In the genomic region with DNA sequence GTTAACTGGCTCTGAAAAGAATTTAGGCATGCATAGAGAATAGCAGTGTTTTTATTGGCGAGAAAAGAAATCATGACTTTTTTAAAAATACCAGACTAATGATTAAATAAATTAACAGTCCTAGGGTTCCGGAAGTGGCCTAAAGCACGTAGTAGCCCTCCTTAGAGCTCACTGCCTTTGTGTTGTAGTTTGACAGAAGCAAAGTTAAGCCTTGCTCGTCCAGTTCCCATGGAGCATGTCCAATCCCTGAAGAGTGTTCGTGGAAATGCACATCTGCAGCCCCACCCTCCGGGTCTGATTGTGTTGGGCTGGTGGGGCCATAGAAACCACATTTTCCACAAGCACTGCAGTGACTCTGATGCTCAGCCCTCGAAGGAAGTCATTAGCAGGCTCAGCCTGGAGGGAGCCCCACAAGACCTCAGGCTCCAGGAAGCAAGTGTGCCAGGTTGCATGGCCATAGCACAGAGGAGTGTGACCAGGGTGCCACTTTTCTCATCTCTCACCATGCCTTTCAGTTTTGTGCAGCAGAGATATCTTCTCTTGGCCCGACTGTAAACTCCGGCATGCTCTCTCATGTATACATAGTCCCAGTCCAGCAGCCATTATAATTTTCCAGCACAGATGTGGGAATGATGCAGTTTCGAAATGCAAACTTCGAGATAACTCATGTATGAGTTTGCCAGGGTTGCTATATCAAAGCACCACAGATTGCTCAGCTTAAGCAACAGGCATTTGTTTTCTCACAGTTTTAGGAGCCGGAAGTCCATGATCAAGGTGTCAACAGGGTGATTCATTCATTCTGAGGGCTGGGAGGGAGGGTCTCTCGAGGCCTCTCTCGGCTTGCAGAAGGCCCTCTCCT, we compare ENCODE assay signal across 16 cellular contexts.
DNase-seq lines count a peak whose midpoint lies in the region; ATAC-seq, FAIRE-seq and TF ChIP-seq lines count a peak whose summit lies in the region.
"Had no signal": no experiment of that assay in that cellular context is flagged by ENCODE, and none has a peak within 500 bp of the region (broad histone marks: within the 10 kb centered on the region; RNA-seq: fewer than 3 reads in every experiment).

No MANE protein-coding gene starts in this region.

- no peak for FAIRE-seq in frontal cortex (lab: Jason Lieb, UNC)
- FAIRE-seq: pancreas, urothelium cell line had no signal

- H2BK12ac ChIP-seq in neuronal stem cell (ENCODE audit: low read length): no peak overlapping the region

- H3K4me3 Mint-ChIP-seq in stimulated activated naive B cell treated with anti-CD40 and anti-IgM and Interleukin-4, amounts not matched to agents 10 μg/mL and 1 μg/mL and 100 μg/mL, for 72 hours: no peak overlapping the region
- H3K4me3 Mint-ChIP-seq: activated CD8-positive, alpha-beta memory T cell treated with anti-CD3 and anti-CD28 coated beads, Interleukin-2, amount 10 ng/mL, durations not matched to agents 7 days and 5 days; stimulated activated naive CD8-positive, alpha-beta T cell treated with anti-CD3 and anti-CD28 coated beads, Interleukin-15, Interleukin-2, amounts not matched to agents 100 ng/mL and 50 ng/mL, for 24 hours had no signal

- TF ChIP-seq CTCF in BJ (IDR thresholded peaks at IDR 0.05; ENCODE audit: insufficient read depth, low read depth, low read length) (no peak), epithelial cell of esophagus (IDR thresholded peaks at IDR 0.05; ENCODE audit: insufficient read depth, low read depth, low read length, missing control alignments) (no peak)

- no peaks in the 10 kb centered on the region for H3K79me1 ChIP-seq in neuronal stem cell (ENCODE audit: low read depth, low read length)

- H2AK5ac ChIP-seq in neuronal stem cell (ENCODE audit: low read depth, low read length): no peak overlapping the region

- peak overlapping the region; percentile 26 for H2AFZ ChIP-seq in neuronal stem cell (ENCODE audit: low read length)

- peaks cover 0 to 3% of the 10 kb centered on the region in 2 donors for H3K36me3 Mint-ChIP-seq in stimulated activated naive B cell treated with anti-CD40 and anti-IgM and Interleukin-4, amounts not matched to agents 10 μg/mL and 1 μg/mL and 100 μg/mL, for 72 hours
- H3K36me3 Mint-ChIP-seq: activated CD8-positive, alpha-beta memory T cell treated with anti-CD3 and anti-CD28 coated beads, Interleukin-2, amount 10 ng/mL, durations not matched to agents 7 days and 5 days had no signal

- peaks cover 6 to 10% of the 10 kb centered on the region in 2 donors for H3K9me3 Mint-ChIP-seq in stimulated activated naive B cell treated with anti-CD40 and anti-IgM and Interleukin-4, amounts not matched to agents 10 μg/mL and 1 μg/mL and 100 μg/mL, for 72 hours

- no peak overlapping the region for H2BK120ac ChIP-seq in neuronal stem cell (ENCODE audit: low read depth, low read length)

- H4K91ac ChIP-seq in neuronal stem cell (ENCODE audit: low read depth, low read length, poor library complexity): no peak overlapping the region

- no peaks in the 10 kb centered on the region for H3K36me3 ChIP-seq in BJ (ENCODE audit: control insufficient read depth, insufficient read depth, low read length)
- no peaks in the 10 kb centered on the region for H3K36me3 ChIP-seq in neuronal stem cell (replicated peaks in 1 of 2; ENCODE audit: control insufficient read depth in 2 of 2, insufficient read depth in 2 of 2, low read length in 2 of 2)
- H3K36me3 ChIP-seq: pancreas, WERI-Rb-1 had no signal

- H3K18ac ChIP-seq in neuronal stem cell (ENCODE audit: low read length): peak overlapping the region; percentile 27

- no peak overlapping the region for H2BK5ac ChIP-seq in neuronal stem cell (ENCODE audit: low read length)

- H3K4me2 ChIP-seq in neuronal stem cell (ENCODE audit: insufficient read depth, low read length, poor library complexity, severe bottlenecking): no peak overlapping the region

- peaks cover 2 to 13% of the 10 kb centered on the region in 2 donors for H3K9me3 ChIP-seq in neuronal stem cell (replicated peaks in 1 of 2; ENCODE audit: control insufficient read depth in 2 of 2, insufficient read depth in 1 of 2, low read depth in 1 of 2, low read length in 2 of 2)
- H3K9me3 ChIP-seq: pancreas had no signal

- DNase-seq in BJ (ENCODE audit: low read depth) (peak; percentile 77), HuH-7.5 (ENCODE audit: low spot score) (peak; percentile 17), epithelial cell of esophagus (ENCODE audit: low read depth) (peak; percentile 22), neuronal stem cell (ENCODE audit: low spot score) (no peak), frontal cortex (ENCODE audit: low spot score in 2 of 2) (no peak), middle frontal gyrus (ENCODE audit: extremely low spot score, low spot score) (no peak)
- DNase-seq in stimulated activated naive B cell treated with anti-CD40 and anti-IgM and Interleukin-4, amounts not matched to agents 10 μg/mL and 1 μg/mL and 100 μg/mL, for 72 hours: no peak
- DNase-seq: activated CD8-positive, alpha-beta memory T cell treated with anti-CD3 and anti-CD28 coated beads, Interleukin-2, amount 10 ng/mL, durations not matched to agents 7 days and 5 days; activated effector memory CD4-positive, alpha-beta T cell treated with anti-CD3 and anti-CD28 coated beads, Interleukin-2, amount 50 U/mL, for 16 hours; effector memory CD4-positive, alpha-beta T cell; NCI-H2081; pancreas; WERI-Rb-1 had no signal

- ATAC-seq in stimulated activated naive B cell treated with anti-CD40 and anti-IgM and Interleukin-4, amounts not matched to agents 10 μg/mL and 1 μg/mL and 100 μg/mL, for 72 hours (replicated peaks): no peak
- ATAC-seq: activated CD8-positive, alpha-beta memory T cell treated with anti-CD3 and anti-CD28 coated beads, Interleukin-2, amount 10 ng/mL, durations not matched to agents 7 days and 5 days; Panc1 had no signal

- H3K14ac ChIP-seq in neuronal stem cell (ENCODE audit: low read length): no peak overlapping the region

- H3K27ac Mint-ChIP-seq in stimulated activated naive B cell treated with anti-CD40 and anti-IgM and Interleukin-4, amounts not matched to agents 10 μg/mL and 1 μg/mL and 100 μg/mL, for 72 hours: no peak overlapping the region
- H3K27ac Mint-ChIP-seq: activated CD8-positive, alpha-beta memory T cell treated with anti-CD3 and anti-CD28 coated beads, Interleukin-2, amount 10 ng/mL, durations not matched to agents 7 days and 5 days; stimulated activated naive CD8-positive, alpha-beta T cell treated with anti-CD3 and anti-CD28 coated beads, Interleukin-15, Interleukin-2, amounts not matched to agents 100 ng/mL and 50 ng/mL, for 24 hours had no signal

- H3K23ac ChIP-seq in neuronal stem cell (ENCODE audit: low read depth, low read length, poor library complexity): no peak overlapping the region

- H3K27me3 ChIP-seq in BJ (ENCODE audit: control insufficient read depth, insufficient read depth, low read length): no peaks in the 10 kb centered on the region
- no peaks in the 10 kb centered on the region for H3K27me3 ChIP-seq in neuronal stem cell (ENCODE audit: control insufficient read depth in 3 of 3, insufficient read depth in 3 of 3, low read depth in 1 of 3, low read length in 3 of 3)
- H3K27me3 ChIP-seq: pancreas had no signal

- H3K4me1 Mint-ChIP-seq in stimulated activated naive B cell treated with anti-CD40 and anti-IgM and Interleukin-4, amounts not matched to agents 10 μg/mL and 1 μg/mL and 100 μg/mL, for 72 hours: no peaks in the 10 kb centered on the region
- H3K4me1 Mint-ChIP-seq: activated CD8-positive, alpha-beta memory T cell treated with anti-CD3 and anti-CD28 coated beads, Interleukin-2, amount 10 ng/mL, durations not matched to agents 7 days and 5 days had no signal

- WGBS in neuronal stem cell (ENCODE audit: extremely low coverage in 2 of 2, insufficient read length in 2 of 2, insufficient replicate concordance in 1 of 2), 2 donors: no CpG with 5 or more reads among the region's 14 CpGs

- CTCF ChIA-PET in BJ (lab: Yijun Ruan, JAX): interaction anchor here (1.0 kb wide), 1 partner anchor 195 kb away, joined by 3 read pairs; no protein-coding TSS in a partner anchor

- H3K4me3 ChIP-seq in BJ (ENCODE audit: low read depth, low read length) (no peak overlapping the region), epithelial cell of esophagus (ENCODE audit: low read length) (no peak overlapping the region), neuronal stem cell (ENCODE audit: low read length in 2 of 2) (no peak overlapping the region)
- H3K4me3 ChIP-seq: pancreas had no signal

- no peak overlapping the region for H2BK15ac ChIP-seq in neuronal stem cell (ENCODE audit: low read length)

- H3K27ac ChIP-seq in neuronal stem cell (replicated peaks; ENCODE audit: low read length): no peak overlapping the region
- H3K27ac ChIP-seq: pancreas, WERI-Rb-1 had no signal

- H3K9ac ChIP-seq in neuronal stem cell (ENCODE audit: low read depth, low read length, poor library complexity): no peak overlapping the region

- no peaks in the 10 kb centered on the region for H3K4me1 ChIP-seq in neuronal stem cell (ENCODE audit: control insufficient read depth in 2 of 2, insufficient read depth in 1 of 2, low read depth in 1 of 2, low read length in 2 of 2)
- H3K4me1 ChIP-seq: pancreas had no signal

- POLR2A ChIA-PET in BJ (lab: Charles Lee): no interaction called here

- no peak overlapping the region for H4K8ac ChIP-seq in neuronal stem cell (ENCODE audit: low read depth, low read length)

- peaks cover 4 to 25% of the 10 kb centered on the region in 2 donors for H3K27me3 Mint-ChIP-seq in stimulated activated naive B cell treated with anti-CD40 and anti-IgM and Interleukin-4, amounts not matched to agents 10 μg/mL and 1 μg/mL and 100 μg/mL, for 72 hours
- H3K27me3 Mint-ChIP-seq: activated CD8-positive, alpha-beta memory T cell treated with anti-CD3 and anti-CD28 coated beads, Interleukin-2, amount 10 ng/mL, durations not matched to agents 7 days and 5 days had no signal

- H3K4ac ChIP-seq in neuronal stem cell (ENCODE audit: low read length): no peak overlapping the region

Comparison
In these comparisons a context has a peak if more than half of its experiments do, and no peak if none do; other contexts are left out.
1. DNase-seq: peak in BJ (single experiment), HuH-7.5 (single experiment) and epithelial cell of esophagus (single experiment); none in neuronal stem cell (single experiment), frontal cortex (0 of 2), middle frontal gyrus (single experiment) and stimulated activated naive B cell treated with anti-CD40 and anti-IgM and Interleukin-4, amounts not matched to agents 10 μg/mL and 1 μg/mL and 100 μg/mL, for 72 hours (single experiment).